Comparison of ENCODE assay signal across 1 cellular context in genomic region chr13:33509642-33510229, GRCh38.
TF ChIP-seq lines count a peak whose summit lies in the region.

No MANE protein-coding gene starts in this region.

TF ChIP-seq in SK-N-SH, 30 proteins besides CTCF, POLR2A, EP300 and RAD21 (continued from another document):
- TF ChIP-seq IRF3 (IDR thresholded peaks at IDR 0.05; ENCODE audit: low read depth, low read length), result no peak
- TF ChIP-seq GABPA (IDR thresholded peaks at IDR 0.05; ENCODE audit: low read depth), result peak; percentile 32; the same call in 1 of the 2 replicates
- TF ChIP-seq ZBTB33 (IDR thresholded peaks at IDR 0.05; ENCODE audit: borderline replicate concordance, low read depth), result no peak
- TF ChIP-seq MEF2A (IDR thresholded peaks at IDR 0.05; ENCODE audit: borderline replicate concordance, low read depth), result peak; percentile 68; the same call in 1 of the 2 replicates
- no peak for TF ChIP-seq TAF1 (IDR thresholded peaks at IDR 0.05; ENCODE audit: borderline replicate concordance, low read depth, low read length)
- no peak for TF ChIP-seq POLR2AphosphoS5 (IDR thresholded peaks at IDR 0.05; ENCODE audit: low read depth, low read length)
